ENCODE assay signal across 24 cellular contexts in genomic region chr7:74354009-74354408, GRCh38.
DNase-seq lines count a peak whose midpoint lies in the region; ATAC-seq, FAIRE-seq and TF ChIP-seq lines count a peak whose summit lies in the region.
"Had no signal": no experiment of that assay in that cellular context is flagged by ENCODE, and none has a peak within 500 bp of the region (broad histone marks: within the 10 kb centered on the region; RNA-seq: fewer than 3 reads in every experiment).

No MANE protein-coding gene starts in this region.

- no peak overlapping the region for H2BK5ac ChIP-seq in IMR-90 (ENCODE audit: low read depth, low read length, poor library complexity, severe bottlenecking)
- no peak overlapping the region for H2BK5ac ChIP-seq in neuronal stem cell (ENCODE audit: low read length)

- H3K79me2 ChIP-seq in K562 (ENCODE audit: control insufficient read depth, insufficient read depth, low read length), result no peaks in the 10 kb centered on the region

- BruUV-seq in IMR-90 (replicated peaks; lab: Mats Ljungman, UMichigan), result no TSS peak
- BruUV-seq in K562 (replicated peaks; lab: Mats Ljungman, UMichigan), result no TSS peak

- H2AFZ ChIP-seq in IMR-90 (replicated peaks; ENCODE audit: low read length, poor library complexity) (peak overlapping the region; percentile 1), K562 (ENCODE audit: low read depth, low read length) (no peak overlapping the region), neuronal stem cell (ENCODE audit: low read length) (no peak overlapping the region)
- H2AFZ ChIP-seq: GM23248 had no signal

- CTCF ChIA-PET in A549 (lab: Yijun Ruan, JAX), result interaction anchor here (0.6 to 1.7 kb wide), 3 partner anchors 38 to 212 kb away, joined by 3 to 5 read pairs (median 3); no protein-coding TSS in a partner anchor
- CTCF ChIA-PET in IMR-90 (lab: Yijun Ruan, JAX), result no interaction called here
- CTCF ChIA-PET in K562 (lab: Yijun Ruan, JAX; ENCODE audit: low intra/inter-chr PET ratio), result no interaction called here

- 97% methylated on average over 6 of the region's 6 CpGs for WGBS in A549 (ENCODE audit: missing lambda C conversion rate)
- no CpG with 5 or more reads among the region's 6 CpGs for WGBS in IMR-90 (ENCODE audit: extremely low coverage in 2 of 2, insufficient read length in 1 of 2), 2 experiments
- WGBS in K562 (ENCODE audit: insufficient coverage, low coverage, missing lambda C conversion rate), result 28% methylated on average over 6 of the region's 6 CpGs
- no CpG with 5 or more reads among the region's 6 CpGs for WGBS in neuronal stem cell (ENCODE audit: extremely low coverage in 2 of 2, insufficient read length in 2 of 2, insufficient replicate concordance in 1 of 2), 2 donors
- WGBS in tibial nerve, 2 donors, result 91 to 98% methylated on average over 6 of the region's 6 CpGs

- H3K36me3 ChIP-seq in IMR-90 (ENCODE audit: control insufficient read depth, insufficient read depth, low read length) (peaks cover 52% of the 10 kb centered on the region), K562 (ENCODE audit: control insufficient read depth, insufficient read depth, low read length) (no peaks in the 10 kb centered on the region), neuronal stem cell (replicated peaks in 1 of 2; ENCODE audit: control insufficient read depth in 2 of 2, insufficient read depth in 2 of 2, low read length in 2 of 2) (peaks cover 12 to 64% of the 10 kb centered on the region in 2 donors), tibial nerve (peaks cover 0 to 56% (median 0%) of the 10 kb centered on the region in 3 donors), mucosa of descending colon (ENCODE audit: low read depth) (peaks cover 3% of the 10 kb centered on the region)
- H3K36me3 ChIP-seq: BE2C had no signal

- no peak for TF ChIP-seq RAD21 in A549 (conservative IDR thresholded peaks at IDR 0.05 in 1 of 2, IDR thresholded peaks at IDR 0.05 in 1 of 2)
- no peak for TF ChIP-seq RAD21 in IMR-90 (IDR thresholded peaks at IDR 0.05; ENCODE audit: low read length)
- no peak for TF ChIP-seq RAD21 in K562 (CRISPR knock-in tag; conservative IDR thresholded peaks at IDR 0.05 in 1 of 2, IDR thresholded peaks at IDR 0.05 in 1 of 2)

- H3K9ac ChIP-seq in IMR-90 (ENCODE audit: low read depth, low read length), result no peak overlapping the region
- H3K9ac ChIP-seq in K562 (ENCODE audit: insufficient read depth in 1 of 2, low read depth in 2 of 2, low read length in 2 of 2), result no peak overlapping the region
- no peak overlapping the region for H3K9ac ChIP-seq in neuronal stem cell (ENCODE audit: low read depth, low read length, poor library complexity)
- H3K9ac ChIP-seq: BLaER1 treated with 17β-estradiol and CSF1 and Interleukin-3, amounts not matched to agents 10 nM and 100 nM; GM23248 had no signal

- H2BK20ac ChIP-seq in IMR-90 (ENCODE audit: low read depth, low read length), result no peak overlapping the region

- H3K4me1 ChIP-seq in A549 (peaks cover 6% of the 10 kb centered on the region), IMR-90 (ENCODE audit: control insufficient read depth, insufficient read depth, low read length) (peaks cover 4% of the 10 kb centered on the region), K562 (replicated peaks in 1 of 2; ENCODE audit: control insufficient read depth in 2 of 2, insufficient read depth in 2 of 2, low read length in 2 of 2) (peaks cover 0 to 4% of the 10 kb centered on the region in 2 experiments; a peak in 2 of 5 replicates), neuronal stem cell (ENCODE audit: control insufficient read depth in 2 of 2, insufficient read depth in 1 of 2, low read depth in 1 of 2, low read length in 2 of 2) (no peaks in the 10 kb centered on the region), tibial nerve (no peaks in the 10 kb centered on the region), mucosa of descending colon (ENCODE audit: low read depth) (no peaks in the 10 kb centered on the region)
- H3K4me1 ChIP-seq: BE2C had no signal

- POLR2A ChIA-PET in A549 (lab: Yijun Ruan, JAX), result no interaction called here
- POLR2A ChIA-PET in IMR-90 (lab: Charles Lee; ENCODE audit: unreplicated experiment), result no interaction called here
- POLR2A ChIA-PET in K562 (lab: Yijun Ruan, JAX), result no interaction called here

- H3K56ac ChIP-seq in IMR-90 (ENCODE audit: extremely low read depth, insufficient read depth, low read length), result no peak overlapping the region

- H4K20me1 ChIP-seq in IMR-90 (ENCODE audit: insufficient read depth, low read length) (peaks cover 33% of the 10 kb centered on the region), K562 (replicated peaks; ENCODE audit: control insufficient read depth, insufficient read depth, low read length) (no peaks in the 10 kb centered on the region)

- H3K9me1 ChIP-seq in IMR-90 (ENCODE audit: insufficient read depth, low read length) (peaks cover 16% of the 10 kb centered on the region), K562 (ENCODE audit: control insufficient read depth, insufficient read depth, low read length) (no peaks in the 10 kb centered on the region)

- H3K4me3 ChIP-seq in A549 (no peak overlapping the region), IMR-90 (ENCODE audit: insufficient read depth, low read depth, low read length) (no peak overlapping the region), K562 (no peak overlapping the region), neuronal stem cell (ENCODE audit: low read length in 2 of 2) (no peak overlapping the region), tibial nerve (no peak overlapping the region), mucosa of descending colon (no peak overlapping the region)
- H3K4me3 ChIP-seq: BLaER1 treated with 17β-estradiol and CSF1 and Interleukin-3, amounts not matched to agents 10 nM and 100 nM; GM23248 had no signal

- H3K4ac ChIP-seq in IMR-90 (ENCODE audit: low read depth, low read length) (no peak overlapping the region), neuronal stem cell (ENCODE audit: low read length) (no peak overlapping the region)

- H4K8ac ChIP-seq in IMR-90 (ENCODE audit: low read depth in 2 of 2, low read length in 2 of 2) (no peak overlapping the region), neuronal stem cell (ENCODE audit: low read depth, low read length) (no peak overlapping the region)

- no peak overlapping the region for H2AK9ac ChIP-seq in IMR-90 (replicated peaks; ENCODE audit: low read depth, low read length, poor library complexity)

- TF ChIP-seq POLR2A in A549 (IDR thresholded peaks at IDR 0.05; ENCODE audit: low read length), result no peak
- no peak for TF ChIP-seq POLR2A in IMR-90 (IDR thresholded peaks at IDR 0.05; ENCODE audit: low read depth, low read length)
- no peak for TF ChIP-seq POLR2A in K562 (conservative IDR thresholded peaks at IDR 0.05)
- TF ChIP-seq POLR2A in tibial nerve (IDR thresholded peaks at IDR 0.05), result no peak

- H2BK15ac ChIP-seq in IMR-90 (ENCODE audit: low read depth, low read length) (no peak overlapping the region), neuronal stem cell (ENCODE audit: low read length) (no peak overlapping the region)

- H3K27me3 ChIP-seq in IMR-90 (ENCODE audit: control insufficient read depth, insufficient read depth, low read length) (no peaks in the 10 kb centered on the region), K562 (ENCODE audit: control insufficient read depth in 2 of 2, insufficient read depth in 2 of 2, low read length in 2 of 2) (no peaks in the 10 kb centered on the region), neuronal stem cell (ENCODE audit: control insufficient read depth in 3 of 3, insufficient read depth in 3 of 3, low read depth in 1 of 3, low read length in 3 of 3) (no peaks in the 10 kb centered on the region), tibial nerve (no peaks in the 10 kb centered on the region)
- H3K27me3 ChIP-seq: BE2C; BLaER1 treated with 17β-estradiol and CSF1 and Interleukin-3, amounts not matched to agents 10 nM and 100 nM had no signal

- no peak overlapping the region for H3K4me2 ChIP-seq in A549
- no peak overlapping the region for H3K4me2 ChIP-seq in IMR-90 (ENCODE audit: low read depth, low read length)
- H3K4me2 ChIP-seq in K562 (ENCODE audit: insufficient read depth, low read length), result no peak overlapping the region
- H3K4me2 ChIP-seq in neuronal stem cell (ENCODE audit: insufficient read depth, low read length, poor library complexity, severe bottlenecking), result no peak overlapping the region
- H3K4me2 ChIP-seq: BLaER1 treated with 17β-estradiol and CSF1 and Interleukin-3, amounts not matched to agents 10 nM and 100 nM had no signal

- ATAC-seq in A549 (no peak), IMR-90 (ENCODE audit: low read depth) (no peak), K562 (no peak), mucosa of descending colon (no peak), GM18870 (IDR thresholded peaks at IDR 0.05; ENCODE audit: unreplicated experiment) (no peak)

- in situ Hi-C loops in IMR-90 (cut with MboI; ENCODE audit: low sequenced_read_pairs), result loop anchor here (25.0 kb wide), 1 partner anchor 117 kb away; no protein-coding TSS in a partner anchor
- in situ Hi-C loops in K562 (cut with MboI), result no loop called here

- intact Hi-C loops in IMR-90 (cut with micrococcal nuclease), result no loop called here
- intact Hi-C loops in K562 (cut with micrococcal nuclease), result no loop called here
- intact Hi-C loops in mucosa of descending colon (cut with DNase I, micrococcal nuclease), result no loop called here

- no peak overlapping the region for H2AK5ac ChIP-seq in IMR-90 (ENCODE audit: low read depth, low read length)
- no peak overlapping the region for H2AK5ac ChIP-seq in neuronal stem cell (ENCODE audit: low read depth, low read length)

- H3K79me1 ChIP-seq in IMR-90 (ENCODE audit: low read depth in 1 of 2, low read length in 2 of 2) (peaks cover 21 to 69% of the 10 kb centered on the region in 2 experiments), neuronal stem cell (ENCODE audit: low read depth, low read length) (peaks cover 7% of the 10 kb centered on the region)

- peaks cover 13% of the 10 kb centered on the region for H3K9me3 ChIP-seq in A549
- peaks cover 8% of the 10 kb centered on the region for H3K9me3 ChIP-seq in IMR-90 (ENCODE audit: control insufficient read depth, insufficient read depth, low read length)
- peaks cover 3% of the 10 kb centered on the region; the same call in 1 of the 2 replicates for H3K9me3 ChIP-seq in K562 (replicated peaks; ENCODE audit: control insufficient read depth, insufficient read depth, low read depth, low read length)
- H3K9me3 ChIP-seq in neuronal stem cell (replicated peaks in 1 of 2; ENCODE audit: control insufficient read depth in 2 of 2, insufficient read depth in 1 of 2, low read depth in 1 of 2, low read length in 2 of 2), result peaks cover 0 to 2% of the 10 kb centered on the region in 2 donors
- H3K9me3 ChIP-seq in tibial nerve, result peaks cover 0 to 17% (median 0%) of the 10 kb centered on the region in 4 donors
- H3K9me3 ChIP-seq in mucosa of descending colon, result no peaks in the 10 kb centered on the region
- H3K9me3 ChIP-seq: BE2C had no signal

- dilution Hi-C loops in IMR-90 (cut with HindIII; ENCODE audit: low sequenced_read_pairs, unreplicated experiment), result no loop called here

- no peak for TF ChIP-seq EP300 in A549 (IDR thresholded peaks at IDR 0.05)
- TF ChIP-seq EP300 in K562 (IDR thresholded peaks at IDR 0.05; ENCODE audit: low read length), result no peak
- no peak for TF ChIP-seq EP300 in tibial nerve (IDR thresholded peaks at IDR 0.05)

- no peak overlapping the region for H2BK12ac ChIP-seq in neuronal stem cell (ENCODE audit: low read length)

- no peak for DNase-seq in A549 (ENCODE audit: low read depth in 1 of 2, low spot score in 1 of 2)
- DNase-seq in IMR-90, result no peak
- no peak for DNase-seq in K562 (ENCODE audit: extremely low read depth in 1 of 4, low spot score in 3 of 4)
- DNase-seq in neuronal stem cell (ENCODE audit: low spot score), result no peak
- DNase-seq in NCI-H510A (lab: John Stamatoyannopoulos, UW), result no peak
- DNase-seq in tibial nerve (ENCODE audit: low spot score in 2 of 2), result no peak
- DNase-seq in mucosa of descending colon, result no peak
- DNase-seq: ACHN; AML-193; BE2C; Calu3; CD4-positive, alpha-beta T cell; CD8-positive, alpha-beta memory T cell; DMS53; DMS79 treated with DMSO at 0.1 percent for 48 hours; GF-D8; GM23248; H9 had no signal

- H3K14ac ChIP-seq in IMR-90 (replicated peaks; ENCODE audit: low read depth, low read length) (no peak overlapping the region), neuronal stem cell (ENCODE audit: low read length) (no peak overlapping the region)

- TF ChIP-seq CTCF in A549 (IDR thresholded peaks at IDR 0.05), result no peak
- no peak for TF ChIP-seq CTCF in IMR-90 (conservative IDR thresholded peaks at IDR 0.05; ENCODE audit: low read depth, low read length)
- TF ChIP-seq CTCF in K562 (IDR thresholded peaks at IDR 0.05 in 2 of 3, conservative IDR thresholded peaks at IDR 0.05 in 1 of 3; ENCODE audit: insufficient read depth in 2 of 3, low read depth in 1 of 3, low read length in 3 of 3), result no peak
- no peak for TF ChIP-seq CTCF in tibial nerve (IDR thresholded peaks at IDR 0.05)
- no peak for TF ChIP-seq CTCF in mucosa of descending colon (IDR thresholded peaks at IDR 0.05)

- H3K18ac ChIP-seq in IMR-90 (ENCODE audit: low read depth, low read length) (no peak overlapping the region), neuronal stem cell (ENCODE audit: low read length) (no peak overlapping the region)

- H4K91ac ChIP-seq in IMR-90 (ENCODE audit: insufficient read depth, low read depth, low read length), result no peak overlapping the region
- no peak overlapping the region for H4K91ac ChIP-seq in neuronal stem cell (ENCODE audit: low read depth, low read length, poor library complexity)

- no peak overlapping the region for H3K23ac ChIP-seq in IMR-90 (ENCODE audit: low read depth, low read length)
- peak overlapping the region; percentile 43 for H3K23ac ChIP-seq in neuronal stem cell (ENCODE audit: low read depth, low read length, poor library complexity)

- H3K27ac ChIP-seq in A549 (no peak overlapping the region), IMR-90 (ENCODE audit: insufficient read depth, low read length) (no peak overlapping the region), K562 (ENCODE audit: extremely low read depth, low read depth, low read length) (no peak overlapping the region), neuronal stem cell (replicated peaks; ENCODE audit: low read length) (no peak overlapping the region), tibial nerve (no peak overlapping the region)
- H3K27ac ChIP-seq: BLaER1 treated with 17β-estradiol and CSF1 and Interleukin-3, amounts not matched to agents 10 nM and 100 nM; GM23248 had no signal

- H2BK120ac ChIP-seq in IMR-90 (ENCODE audit: low read depth, low read length), result no peak overlapping the region
- no peak overlapping the region for H2BK120ac ChIP-seq in neuronal stem cell (ENCODE audit: low read depth, low read length)

- H4K5ac ChIP-seq in IMR-90 (ENCODE audit: low read depth, low read length), result no peak overlapping the region

- FAIRE-seq in A549 (lab: Jason Lieb, UNC) (no peak), K562 (lab: Jason Lieb, UNC) (no peak)
- FAIRE-seq: A204.1, GM12891, GM18507, H1 had no signal

Comparison
In these comparisons a context has a peak if more than half of its experiments do, and no peak if none do; other contexts are left out.
1. Of the 35 proteins assayed by ChIP-seq in both K562 and A549: peak only in K562: none; only in A549: none; in both: ESRRA; in neither: 33; mixed calls (peak in some experiments, not most) for 1.